Comparison of ENCODE assay signal across 18 cellular contexts in the genomic region with DNA sequence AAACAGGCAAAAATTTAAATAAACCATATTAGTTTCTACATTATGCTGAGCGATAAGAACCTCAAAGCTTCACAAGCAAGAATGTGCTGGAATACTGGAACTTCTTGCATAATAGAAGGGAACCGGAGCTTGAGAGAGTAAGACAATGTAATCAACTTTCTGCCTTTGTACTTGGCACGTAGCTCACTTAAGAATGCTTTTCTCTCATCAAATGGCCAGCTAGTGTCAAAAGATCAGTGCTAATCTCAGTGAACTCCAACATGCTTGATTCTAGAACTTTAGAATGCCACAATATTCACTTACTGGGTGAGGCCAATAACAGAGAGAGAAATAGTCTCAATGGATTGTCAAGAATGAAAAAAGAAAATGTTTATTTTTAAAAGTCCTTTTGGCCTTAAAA.
DNase-seq lines count a peak whose midpoint lies in the region; ATAC-seq and TF ChIP-seq lines count a peak whose summit lies in the region.
"Had no signal": no experiment of that assay in that cellular context is flagged by ENCODE, and none has a peak within 500 bp of the region (broad histone marks: within the 10 kb centered on the region; RNA-seq: fewer than 3 reads in every experiment).

No MANE protein-coding gene starts in this region.

- H3K4me1 ChIP-seq in liver (ENCODE audit: control insufficient read depth in 4 of 4, insufficient read depth in 4 of 4, low read length in 3 of 4): no peaks in the 10 kb centered on the region
- no peaks in the 10 kb centered on the region for H3K4me1 ChIP-seq in right lobe of liver
- peaks cover 69% of the 10 kb centered on the region for H3K4me1 ChIP-seq in neural progenitor cell
- H3K4me1 ChIP-seq in aorta (ENCODE audit: control insufficient read depth in 1 of 2, insufficient read depth in 2 of 2, low read length in 2 of 2): no peaks in the 10 kb centered on the region
- H3K4me1 ChIP-seq: BLaER1 had no signal

- ATAC-seq in right lobe of liver: no peak
- peak; percentile 63 for ATAC-seq in aorta (ENCODE audit: low FRiP score)
- ATAC-seq in GM21423 (IDR thresholded peaks at IDR 0.05; ENCODE audit: unreplicated experiment): no peak
- no peak for ATAC-seq in HG03354 (IDR thresholded peaks at IDR 0.05; ENCODE audit: poor library complexity, severe bottlenecking, unreplicated experiment)
- ATAC-seq: GM12878 had no signal

- H4K20me1 ChIP-seq in neural progenitor cell (ENCODE audit: low read depth): no peaks in the 10 kb centered on the region
- H4K20me1 ChIP-seq: BLaER1 had no signal

- no peak for TF ChIP-seq RAD21 in liver (IDR thresholded peaks at IDR 0.05)

- no peak overlapping the region for H2AFZ ChIP-seq in neural progenitor cell (replicated peaks)

- H3K9me3 ChIP-seq in liver (ENCODE audit: control insufficient read depth in 4 of 4, low read length in 3 of 4): no peaks in the 10 kb centered on the region
- no peaks in the 10 kb centered on the region for H3K9me3 ChIP-seq in right lobe of liver
- no peaks in the 10 kb centered on the region for H3K9me3 ChIP-seq in neural progenitor cell (ENCODE audit: low read depth)
- H3K9me3 ChIP-seq in aorta (ENCODE audit: control insufficient read depth, low read length): no peaks in the 10 kb centered on the region
- H3K9me3 ChIP-seq: BLaER1 had no signal

- no peak overlapping the region for H3K27ac ChIP-seq in liver (ENCODE audit: low read depth in 1 of 2, low read length in 2 of 2)
- no peak overlapping the region for H3K27ac ChIP-seq in right lobe of liver
- H3K27ac ChIP-seq in neural progenitor cell: peak overlapping the region; percentile 2
- no peak overlapping the region for H3K27ac ChIP-seq in aorta (ENCODE audit: low read depth in 1 of 2, low read length in 2 of 2)
- no peak overlapping the region for H3K27ac ChIP-seq in RWPE1
- H3K27ac ChIP-seq: BLaER1, HL-60 had no signal

- H3K36me3 ChIP-seq in liver (ENCODE audit: control insufficient read depth in 4 of 4, insufficient read depth in 3 of 4, low read depth in 1 of 4, low read length in 3 of 4): no peaks in the 10 kb centered on the region
- no peaks in the 10 kb centered on the region for H3K36me3 ChIP-seq in right lobe of liver
- no peaks in the 10 kb centered on the region for H3K36me3 ChIP-seq in neural progenitor cell
- no peaks in the 10 kb centered on the region for H3K36me3 ChIP-seq in aorta (ENCODE audit: control insufficient read depth in 1 of 2, insufficient read depth in 2 of 2, low read length in 1 of 2)
- H3K36me3 ChIP-seq: BLaER1 had no signal

- H3K27ac Mint-ChIP-seq in neural progenitor cell: no peak overlapping the region
- H3K27ac Mint-ChIP-seq: CD4-positive, CD25-positive, alpha-beta regulatory T cell; H9 had no signal

- WGBS in liver: 48% methylated on average over 3 of the region's 3 CpGs
- WGBS in right lobe of liver (ENCODE audit: insufficient coverage, low coverage, low lambda C conversion rate, missing lambda C conversion rate): 38% methylated on average over 3 of the region's 3 CpGs
- WGBS in aorta, 2 donors: 37 to 48% methylated on average over 3 of the region's 3 CpGs

- no peaks in the 10 kb centered on the region for H3K36me3 Mint-ChIP-seq in neural progenitor cell
- H3K36me3 Mint-ChIP-seq: CD4-positive, CD25-positive, alpha-beta regulatory T cell had no signal

- H3K4me3 ChIP-seq in liver (ENCODE audit: low read depth in 1 of 3, low read length in 3 of 3) (no peak overlapping the region), right lobe of liver (no peak overlapping the region), fibroblast of pulmonary artery (replicated peaks; ENCODE audit: low read depth, low read length) (no peak overlapping the region), neural progenitor cell (peak overlapping the region; percentile 15), aorta (ENCODE audit: low read length in 2 of 2) (no peak overlapping the region)
- H3K4me3 ChIP-seq: BLaER1, GM12878 had no signal

- TF ChIP-seq CTCF in liver (IDR thresholded peaks at IDR 0.05; ENCODE audit: low read depth, low read length, missing input control) (no peak), right lobe of liver (IDR thresholded peaks at IDR 0.05) (no peak), fibroblast of pulmonary artery (IDR thresholded peaks at IDR 0.05; ENCODE audit: low read length, missing control alignments) (no peak), neural progenitor cell (IDR thresholded peaks at IDR 0.05) (no peak), RWPE1 (conservative IDR thresholded peaks at IDR 0.05; ENCODE audit: low read depth) (no peak)

- no peak overlapping the region for H3K4me3 Mint-ChIP-seq in neural progenitor cell
- H3K4me3 Mint-ChIP-seq: CD4-positive, CD25-positive, alpha-beta regulatory T cell; H9 had no signal

- no peak for TF ChIP-seq POLR2A in right lobe of liver (IDR thresholded peaks at IDR 0.05)

- H3K27me3 ChIP-seq in liver (ENCODE audit: control insufficient read depth in 4 of 4, insufficient read depth in 4 of 4, low read length in 3 of 4) (no peaks in the 10 kb centered on the region), right lobe of liver (no peaks in the 10 kb centered on the region), neural progenitor cell (peaks cover 5% of the 10 kb centered on the region), aorta (ENCODE audit: control insufficient read depth in 1 of 2, insufficient read depth in 2 of 2, low read length in 1 of 2) (no peaks in the 10 kb centered on the region)
- H3K27me3 ChIP-seq: BLaER1 had no signal

- intact Hi-C loops in right lobe of liver (cut with DNase I) (no loop called here), aorta (cut with DNase I) (no loop called here)

- H3F3A ChIP-seq in neural progenitor cell (ENCODE audit: low read depth): peaks cover 53% of the 10 kb centered on the region

- no peak overlapping the region for H3K9ac ChIP-seq in liver (ENCODE audit: low read depth in 1 of 2, low read length in 2 of 2)
- H3K9ac ChIP-seq in neural progenitor cell: no peak overlapping the region
- H3K9ac ChIP-seq: BLaER1 had no signal

- DNase-seq in right lobe of liver: no peak
- peak; percentile 21 for DNase-seq in fibroblast of pulmonary artery (ENCODE audit: low read depth)
- DNase-seq in neural progenitor cell (ENCODE audit: low spot score): peak; percentile 52
- no peak for DNase-seq in aorta
- no peak for DNase-seq in RWPE1 (ENCODE audit: low spot score)
- DNase-seq: 8988T; AML-193; CD4-positive, CD25-positive, alpha-beta regulatory T cell; DMS79; GOT3; H9; IMR-90 had no signal

- POLR2A ChIA-PET in RWPE1 (lab: Yijun Ruan, JAX; ENCODE audit: low non-redundant PET): no interaction called here

- CTCF ChIA-PET in RWPE1 (lab: Yijun Ruan, JAX): no interaction called here

- peaks cover 6% of the 10 kb centered on the region for H3K27me3 Mint-ChIP-seq in neural progenitor cell (ENCODE audit: insufficient read depth, low read depth)
- H3K27me3 Mint-ChIP-seq: CD4-positive, CD25-positive, alpha-beta regulatory T cell had no signal

- no peaks in the 10 kb centered on the region for H3K9me3 Mint-ChIP-seq in neural progenitor cell

- H3K4me1 Mint-ChIP-seq in neural progenitor cell: peaks cover 50% of the 10 kb centered on the region
- H3K4me1 Mint-ChIP-seq: CD4-positive, CD25-positive, alpha-beta regulatory T cell had no signal

- peak overlapping the region; percentile 74 for H3K4me2 ChIP-seq in neural progenitor cell
- H3K4me2 ChIP-seq: BLaER1 had no signal

- H3K79me2 ChIP-seq in neural progenitor cell (ENCODE audit: low read depth): no peaks in the 10 kb centered on the region

TF ChIP-seq in liver, 16 proteins besides CTCF, POLR2A, EP300 and RAD21:
- peak; percentile 29 for TF ChIP-seq NR2F2 (IDR thresholded peaks at IDR 0.05)
- no peak for TF ChIP-seq GABPA (IDR thresholded peaks at IDR 0.05 in 1 of 2, conservative IDR thresholded peaks at IDR 0.05 in 1 of 2)
- TF ChIP-seq REST (IDR thresholded peaks at IDR 0.05): no peak
- TF ChIP-seq MAX (IDR thresholded peaks at IDR 0.05): no peak
- TF ChIP-seq TAF1 (conservative IDR thresholded peaks at IDR 0.05): no peak

Comparison
In these comparisons a context has a peak if more than half of its experiments do, and no peak if none do; other contexts are left out.
1. DNase-seq: peak in fibroblast of pulmonary artery (single experiment) and neural progenitor cell (single experiment); none in right lobe of liver (0 of 3), aorta (0 of 2) and RWPE1 (single experiment).